In the genomic region with DNA sequence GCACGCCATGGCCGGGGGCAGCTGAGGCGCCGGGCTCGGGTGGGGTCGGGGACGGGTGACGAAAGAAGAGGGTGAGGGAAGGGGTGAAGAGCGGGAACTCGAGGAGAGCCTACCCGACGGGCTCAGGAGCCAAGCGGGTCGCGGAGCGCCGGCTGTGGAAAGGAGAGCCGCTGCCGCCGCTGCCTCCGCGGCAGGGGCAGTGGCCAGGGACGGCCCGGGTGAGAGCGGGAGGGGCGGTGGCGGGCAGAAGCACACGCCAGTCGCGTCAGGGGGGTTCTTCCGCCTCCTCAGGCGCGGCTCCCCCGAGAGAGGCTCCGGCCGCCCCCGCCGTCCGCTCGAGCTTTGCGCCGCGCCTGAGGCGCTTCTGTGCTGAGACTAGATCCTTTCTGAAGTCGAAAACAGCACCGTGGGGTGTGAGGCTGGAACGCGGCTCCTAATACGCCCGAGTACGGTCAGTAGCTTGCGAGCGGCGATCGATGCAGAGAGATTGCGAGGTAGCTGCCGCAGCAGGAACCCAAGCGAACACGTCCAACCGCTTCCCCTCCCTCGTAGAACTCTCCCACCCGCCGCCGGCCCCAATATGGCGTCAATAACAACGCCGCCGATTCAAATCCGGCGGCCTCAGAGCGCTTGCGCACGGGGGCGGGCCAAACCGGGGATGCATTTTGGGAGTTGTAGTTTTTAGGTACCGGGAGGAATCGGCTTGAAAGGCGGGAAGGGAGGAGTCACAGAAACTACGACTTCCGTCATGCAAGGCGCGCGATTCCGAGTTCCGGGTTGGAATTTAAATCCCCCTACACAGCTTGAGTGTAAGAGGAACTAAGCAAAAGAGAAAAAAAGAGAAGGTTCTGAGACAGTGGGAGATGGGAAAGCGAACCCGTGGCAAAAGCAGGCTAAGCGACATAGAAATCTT, we compare ENCODE assay signal across 8 cellular contexts. TPM values are rescaled to one million over a fixed set of nuclear protein-coding genes. Genes with fewer than 3 reads are reported as not detected.
A peak's percentile ranks its signal among the peaks of the same experiment; 100 is the strongest.
DNase-seq lines count a peak whose midpoint lies in the region; ATAC-seq and TF ChIP-seq lines count a peak whose summit lies in the region.

A gene (minus strand): TSS at position 558 of the 913 bp plus-strand sequence. CDS start 549 bp downstream, at position 9.

- H3K27ac ChIP-seq in RWPE2 (ENCODE audit: poor library complexity, severe bottlenecking) (peak within 1 kb of the TSS; percentile 92), fibroblast of lung (ENCODE audit: insufficient read depth, low read length) (peak within 1 kb of the TSS; percentile 93)
- H3K27ac ChIP-seq in naive thymus-derived CD4-positive, alpha-beta T cell (ENCODE audit: low read depth, low read length), result peak within 1 kb of the TSS; percentile 93

- peak within 1 kb of the TSS; percentile 82 for H2AFZ ChIP-seq in fibroblast of lung (ENCODE audit: low read length)

- H3K4me3 ChIP-seq in RWPE2 (ENCODE audit: severe bottlenecking) (peak within 1 kb of the TSS; percentile 85), fibroblast of lung (replicated peaks in 1 of 4; ENCODE audit: control extremely low read depth in 1 of 4, insufficient read depth in 1 of 4, low read depth in 3 of 4, low read length in 4 of 4) (peak within 1 kb of the TSS; percentile 90 to 99 (median 93))
- H3K4me3 ChIP-seq in naive thymus-derived CD4-positive, alpha-beta T cell (ENCODE audit: low read length), result peak within 1 kb of the TSS; percentile 80

- no peaks in the 10 kb centered on the region for H3K9me3 Mint-ChIP-seq in activated T-helper 2 cell treated with anti-CD3 and anti-CD28 coated beads, Interferon-gamma antibody, Interleukin-2, Interleukin-4, amounts not matched to agents 10 μg/mL and 5 μg/mL and 100 μg/mL, durations not matched to agents 14 hours and 24 hours and 36 hours
- no peaks in the 10 kb centered on the region for H3K9me3 Mint-ChIP-seq in naive thymus-derived CD4-positive, alpha-beta T cell
- no peaks in the 10 kb centered on the region for H3K9me3 Mint-ChIP-seq in stimulated activated naive B cell treated with anti-CD40 and anti-IgM and Interleukin-4, amounts not matched to agents 10 μg/mL and 1 μg/mL and 100 μg/mL, for 72 hours

- TF ChIP-seq CTCF in RWPE2 (IDR thresholded peaks at IDR 0.05; ENCODE audit: poor library complexity, severe bottlenecking) (no peak), fibroblast of lung (conservative IDR thresholded peaks at IDR 0.05 in 1 of 2, IDR thresholded peaks at IDR 0.05 in 1 of 2; ENCODE audit: low read depth in 1 of 2, low read length in 2 of 2) (no peak)

- H3K9ac ChIP-seq in fibroblast of lung (ENCODE audit: insufficient read depth, low read length), result peak within 1 kb of the TSS; percentile 92

- no peaks in the 10 kb centered on the region for H3K27me3 Mint-ChIP-seq in activated T-helper 2 cell treated with anti-CD3 and anti-CD28 coated beads, Interferon-gamma antibody, Interleukin-2, Interleukin-4, amounts not matched to agents 10 μg/mL and 5 μg/mL and 100 μg/mL, durations not matched to agents 14 hours and 24 hours and 36 hours (ENCODE audit: low read depth)
- H3K27me3 Mint-ChIP-seq in naive thymus-derived CD4-positive, alpha-beta T cell, result no peaks in the 10 kb centered on the region
- H3K27me3 Mint-ChIP-seq in stimulated activated naive B cell treated with anti-CD40 and anti-IgM and Interleukin-4, amounts not matched to agents 10 μg/mL and 1 μg/mL and 100 μg/mL, for 72 hours, result no peaks in the 10 kb centered on the region

- H3K9me3 ChIP-seq in RWPE2 (ENCODE audit: severe bottlenecking) (no peaks in the 10 kb centered on the region), fibroblast of lung (ENCODE audit: control insufficient read depth, insufficient read depth, low read depth, low read length) (no peaks in the 10 kb centered on the region)
- no peaks in the 10 kb centered on the region for H3K9me3 ChIP-seq in naive thymus-derived CD4-positive, alpha-beta T cell (ENCODE audit: control insufficient read depth in 2 of 3, low read length in 3 of 3)

- POLR2A ChIA-PET in naive thymus-derived CD4-positive, alpha-beta T cell (lab: Charles Lee), result interaction anchor here (0.6 to 2.8 kb wide), 18 partner anchors 9 to 1379 kb away, joined by 3 to 44 read pairs (median 3); a partner anchor contains a TSS

- H3K4me1 ChIP-seq in RWPE2 (ENCODE audit: insufficient read depth, poor library complexity, severe bottlenecking) (peaks cover 16% of the 10 kb centered on the region), fibroblast of lung (ENCODE audit: control insufficient read depth, extremely low read depth, insufficient read depth, low read length) (peaks cover 7% of the 10 kb centered on the region)
- peaks cover 6 to 13% of the 10 kb centered on the region in 2 donors for H3K4me1 ChIP-seq in naive thymus-derived CD4-positive, alpha-beta T cell (ENCODE audit: control insufficient read depth in 2 of 2, insufficient read depth in 2 of 2, low read length in 2 of 2)

- ATAC-seq in RWPE2 (ENCODE audit: low read depth), result peak; percentile 79
- ATAC-seq in naive thymus-derived CD4-positive, alpha-beta T cell, result peak; percentile 90
- peak; percentile 81 to 84 for ATAC-seq in stimulated activated naive B cell treated with anti-CD40 and anti-IgM and Interleukin-4, amounts not matched to agents 10 μg/mL and 1 μg/mL and 100 μg/mL, for 72 hours (replicated peaks)

- no peaks in the 10 kb centered on the region for H4K20me1 ChIP-seq in fibroblast of lung (ENCODE audit: control insufficient read depth, extremely low read depth, insufficient read depth, low read length)

- peaks cover 30% of the 10 kb centered on the region for H3K36me3 Mint-ChIP-seq in activated T-helper 2 cell treated with anti-CD3 and anti-CD28 coated beads, Interferon-gamma antibody, Interleukin-2, Interleukin-4, amounts not matched to agents 10 μg/mL and 5 μg/mL and 100 μg/mL, durations not matched to agents 14 hours and 24 hours and 36 hours (ENCODE audit: low read depth)
- peaks cover 0 to 16% (median 0%) of the 10 kb centered on the region in 5 donors for H3K36me3 Mint-ChIP-seq in naive thymus-derived CD4-positive, alpha-beta T cell
- H3K36me3 Mint-ChIP-seq in stimulated activated naive B cell treated with anti-CD40 and anti-IgM and Interleukin-4, amounts not matched to agents 10 μg/mL and 1 μg/mL and 100 μg/mL, for 72 hours, result peaks cover 15 to 25% of the 10 kb centered on the region in 2 donors

- peak within 1 kb of the TSS; percentile 98 for H3K4me3 Mint-ChIP-seq in activated T-helper 2 cell treated with anti-CD3 and anti-CD28 coated beads, Interferon-gamma antibody, Interleukin-2, Interleukin-4, amounts not matched to agents 10 μg/mL and 5 μg/mL and 100 μg/mL, durations not matched to agents 14 hours and 24 hours and 36 hours (ENCODE audit: low read depth)
- H3K4me3 Mint-ChIP-seq in naive thymus-derived CD4-positive, alpha-beta T cell, result peak within 1 kb of the TSS; percentile 92 to 98 (median 96)
- H3K4me3 Mint-ChIP-seq in stimulated activated naive B cell treated with anti-CD40 and anti-IgM and Interleukin-4, amounts not matched to agents 10 μg/mL and 1 μg/mL and 100 μg/mL, for 72 hours, result peak within 1 kb of the TSS; percentile 96 to 97

- peak within 1 kb of the TSS; percentile 72 for H3K4me2 ChIP-seq in fibroblast of lung (ENCODE audit: extremely low read depth, insufficient read depth, low read length)

- peaks cover 34% of the 10 kb centered on the region for H3K4me1 Mint-ChIP-seq in activated T-helper 2 cell treated with anti-CD3 and anti-CD28 coated beads, Interferon-gamma antibody, Interleukin-2, Interleukin-4, amounts not matched to agents 10 μg/mL and 5 μg/mL and 100 μg/mL, durations not matched to agents 14 hours and 24 hours and 36 hours (ENCODE audit: low read depth)
- H3K4me1 Mint-ChIP-seq in naive thymus-derived CD4-positive, alpha-beta T cell, result peaks cover 22 to 43% (median 40%) of the 10 kb centered on the region in 7 donors
- H3K4me1 Mint-ChIP-seq in stimulated activated naive B cell treated with anti-CD40 and anti-IgM and Interleukin-4, amounts not matched to agents 10 μg/mL and 1 μg/mL and 100 μg/mL, for 72 hours, result peaks cover 17 to 25% of the 10 kb centered on the region in 2 donors

- H3K79me2 ChIP-seq in fibroblast of lung (ENCODE audit: control insufficient read depth, insufficient read depth, low read length), result peaks cover 50% of the 10 kb centered on the region

- H3K27me3 ChIP-seq in RWPE2 (ENCODE audit: insufficient read depth, poor library complexity, severe bottlenecking) (no peaks in the 10 kb centered on the region), fibroblast of lung (ENCODE audit: control insufficient read depth, insufficient read depth, low read length) (no peaks in the 10 kb centered on the region)
- no peaks in the 10 kb centered on the region for H3K27me3 ChIP-seq in naive thymus-derived CD4-positive, alpha-beta T cell (ENCODE audit: control insufficient read depth in 2 of 2, insufficient read depth in 2 of 2, low read length in 2 of 2)

- intact Hi-C loops in activated T-helper 2 cell treated with anti-CD3 and anti-CD28 coated beads, Interferon-gamma antibody, Interleukin-2, Interleukin-4, amounts not matched to agents 10 μg/mL and 5 μg/mL and 100 μg/mL, durations not matched to agents 14 hours and 24 hours and 36 hours (cut with micrococcal nuclease), result loop anchor here (1.0 to 5.0 kb wide), 10 partner anchors 23 to 1261 kb away; a partner anchor contains a TSS
- intact Hi-C loops in naive thymus-derived CD4-positive, alpha-beta T cell (cut with micrococcal nuclease), result loop anchor here (1.0 to 10.0 kb wide), 22 partner anchors 30 to 1936 kb away; a partner anchor contains a TSS

- H3K36me3 ChIP-seq in RWPE2 (ENCODE audit: low read depth) (peaks cover 28% of the 10 kb centered on the region), fibroblast of lung (ENCODE audit: control insufficient read depth, insufficient read depth, low read length) (no peaks in the 10 kb centered on the region)
- peaks cover 0 to 9% (median 3%) of the 10 kb centered on the region in 3 experiments for H3K36me3 ChIP-seq in naive thymus-derived CD4-positive, alpha-beta T cell (ENCODE audit: control insufficient read depth in 2 of 3, insufficient read depth in 3 of 3, low read length in 3 of 3)

- peak within 1 kb of the TSS; percentile 94 for H3K27ac Mint-ChIP-seq in activated T-helper 2 cell treated with anti-CD3 and anti-CD28 coated beads, Interferon-gamma antibody, Interleukin-2, Interleukin-4, amounts not matched to agents 10 μg/mL and 5 μg/mL and 100 μg/mL, durations not matched to agents 14 hours and 24 hours and 36 hours
- peak within 1 kb of the TSS; percentile 89 to 97 (median 94) for H3K27ac Mint-ChIP-seq in naive thymus-derived CD4-positive, alpha-beta T cell
- peak within 1 kb of the TSS; percentile 97 for H3K27ac Mint-ChIP-seq in stimulated activated naive B cell treated with anti-CD40 and anti-IgM and Interleukin-4, amounts not matched to agents 10 μg/mL and 1 μg/mL and 100 μg/mL, for 72 hours

- DNase-seq in EH (ENCODE audit: low read depth), result peak; percentile 99
- DNase-seq in H4 (ENCODE audit: low spot score), result peak; percentile 93
- peak; percentile 97 for DNase-seq in LoVo (ENCODE audit: low spot score)
- DNase-seq in RWPE2 (ENCODE audit: low spot score), result peak; percentile 95
- peak; percentile 96 for DNase-seq in activated T-helper 2 cell treated with anti-CD3 and anti-CD28 coated beads, Interferon-gamma antibody, Interleukin-2, Interleukin-4, amounts not matched to agents 10 μg/mL and 5 μg/mL and 100 μg/mL, durations not matched to agents 14 hours and 24 hours and 36 hours (ENCODE audit: low spot score)
- DNase-seq in fibroblast of lung (ENCODE audit: low read depth in 2 of 2), result peak; percentile 99
- DNase-seq in naive thymus-derived CD4-positive, alpha-beta T cell, result peak; percentile 96 to 99 (median 98)
- peak; percentile 98 for DNase-seq in stimulated activated naive B cell treated with anti-CD40 and anti-IgM and Interleukin-4, amounts not matched to agents 10 μg/mL and 1 μg/mL and 100 μg/mL, for 72 hours

- CTCF ChIA-PET in naive thymus-derived CD4-positive, alpha-beta T cell (lab: Charles Lee), result interaction anchor here (0.7 kb wide), 1 partner anchor 112 kb away, joined by 3 read pairs; a partner anchor contains a TSS

RNA-seq across cellular contexts. Expression of the gene that starts here (rescaled TPM):
- 10.1 and 10.7 TPM in 2 replicates for total RNA-seq in H4 (2014; rRNA removed; shearing (Covaris generic))
- 41.9 and 42.0 TPM in 2 replicates for total RNA-seq in activated T-helper 2 cell treated with anti-CD3 and anti-CD28 coated beads, Interferon-gamma antibody, Interleukin-2, Interleukin-4, amounts not matched to agents 10 μg/mL and 5 μg/mL and 100 μg/mL, durations not matched to agents 14 hours and 24 hours and 36 hours
- total RNA-seq in fibroblast of lung, result 20.0 and 33.7 TPM in 2 replicates
- 34.4 and 41.0 TPM in 2 replicates for polyA plus RNA-seq in fibroblast of lung
- 38.4 and 47.4 TPM in 2 replicates for polyA plus RNA-seq in fibroblast of lung (2012)
- 13.6 TPM in 2 replicates for polyA minus RNA-seq in fibroblast of lung (ENCODE audit: low replicate concordance)
- total RNA-seq in naive thymus-derived CD4-positive, alpha-beta T cell, result 100 to 1,000 TPM in 1 of 5 experiments, 10 to 100 TPM in 4; 36.0 to 197 (median 57.4) TPM
- polyA plus RNA-seq in naive thymus-derived CD4-positive, alpha-beta T cell, result 10 to 100 TPM; 28.8 to 38.5 TPM

Comparison
In these comparisons a context has a peak if more than half of its experiments do, and no peak if none do; other contexts are left out.
1. Peak in every context shown above with its lines: DNase-seq, ATAC-seq, H3K4me3 ChIP-seq and H3K27ac ChIP-seq.